In genomic region chr3:152403632-152404066, GRCh38 we compare ENCODE assay signal across 9 cellular contexts.
DNase-seq lines count a peak whose midpoint lies in the region; ATAC-seq, FAIRE-seq and TF ChIP-seq lines count a peak whose summit lies in the region.
"Had no signal": no experiment of that assay in that cellular context is flagged by ENCODE, and none has a peak within 500 bp of the region (broad histone marks: within the 10 kb centered on the region; RNA-seq: fewer than 3 reads in every experiment).

No MANE protein-coding gene starts in this region.

- H3K4me1 ChIP-seq in breast epithelium (peaks cover 0 to 10% of the 10 kb centered on the region in 2 donors), left lung (peaks cover 52 to 88% of the 10 kb centered on the region in 2 donors), stomach smooth muscle (ENCODE audit: control insufficient read depth, insufficient read depth, low read length) (peaks cover 39% of the 10 kb centered on the region)

- no peak for FAIRE-seq in HTR-8/SVneo (lab: Jason Lieb, UNC)

- peak; percentile 19 for DNase-seq in NCI-H82 (lab: John Stamatoyannopoulos, UW)
- no peak for DNase-seq in NCI-H82 treated with DMSO at 0.1 percent for 48 hours (lab: John Stamatoyannopoulos, UW; ENCODE audit: unreplicated experiment)
- peak in 1 of 2 donors; percentile 76 for DNase-seq in breast epithelium (ENCODE audit: low spot score in 2 of 2)
- no peak for DNase-seq in left lung
- DNase-seq in HTR-8/SVneo (ENCODE audit: insufficient read length, low spot score), result no peak
- DNase-seq in NCI-H2227 treated with DMSO at 0.1 percent for 48 hours (lab: John Stamatoyannopoulos, UW), result no peak
- DNase-seq: foreskin melanocyte had no signal

- H3K27me3 ChIP-seq in breast epithelium, result no peaks in the 10 kb centered on the region
- H3K27me3 ChIP-seq in left lung, result no peaks in the 10 kb centered on the region
- H3K27me3 ChIP-seq in stomach smooth muscle (ENCODE audit: control insufficient read depth in 1 of 2, insufficient read depth in 2 of 2, low read length in 2 of 2), result no peaks in the 10 kb centered on the region

- ATAC-seq in left lung (peak; percentile 50), HG03135 (IDR thresholded peaks at IDR 0.05; ENCODE audit: unreplicated experiment) (no peak)

- H3K27ac ChIP-seq in breast epithelium (peak overlapping the region; percentile 36 to 66), left lung (peak overlapping the region; percentile 68 to 76), stomach smooth muscle (ENCODE audit: low read length) (peak overlapping the region; percentile 6)

- no peak overlapping the region for H3K9ac ChIP-seq in stomach smooth muscle (ENCODE audit: low read length in 2 of 2)

- intact Hi-C loops in breast epithelium (cut with DNase I; ENCODE audit: low total_unique reads), result no loop called here
- intact Hi-C loops in left lung (cut with DNase I), result no loop called here

- TF ChIP-seq POLR2A in breast epithelium (IDR thresholded peaks at IDR 0.05), result no peak

- H3K36me3 ChIP-seq in breast epithelium (no peaks in the 10 kb centered on the region), left lung (no peaks in the 10 kb centered on the region), stomach smooth muscle (ENCODE audit: control insufficient read depth in 2 of 2, insufficient read depth in 2 of 2, low read length in 2 of 2) (no peaks in the 10 kb centered on the region)

- no peak overlapping the region for H3K4me3 ChIP-seq in breast epithelium
- H3K4me3 ChIP-seq in left lung, result no peak overlapping the region
- no peak overlapping the region for H3K4me3 ChIP-seq in stomach smooth muscle (ENCODE audit: low read length in 2 of 2)

- TF ChIP-seq CTCF in breast epithelium (IDR thresholded peaks at IDR 0.05) (no peak), left lung (IDR thresholded peaks at IDR 0.05) (no peak)

- no peaks in the 10 kb centered on the region for H3K9me3 ChIP-seq in breast epithelium
- H3K9me3 ChIP-seq in left lung, result no peaks in the 10 kb centered on the region
- no peaks in the 10 kb centered on the region for H3K9me3 ChIP-seq in stomach smooth muscle (ENCODE audit: control insufficient read depth in 2 of 2, low read length in 2 of 2)

Comparison
In these comparisons a context has a peak if more than half of its experiments do, and no peak if none do; other contexts are left out.
1. H3K27ac ChIP-seq: peak in every context shown above with its lines; median percentile 72 in left lung; 51 in breast epithelium; 6 in stomach smooth muscle.